8 cellular contexts compared by ENCODE assay signal in genomic region chr3:37996785-37997301, GRCh38.
DNase-seq lines count a peak whose midpoint lies in the region; ATAC-seq lines count a peak whose summit lies in the region.

No MANE protein-coding gene starts in this region.

- peaks cover 23% of the 10 kb centered on the region for H3K36me3 Mint-ChIP-seq in memory B cell

- H3K27ac Mint-ChIP-seq in memory B cell, result peak overlapping the region; percentile 86

- no peaks in the 10 kb centered on the region for H3K27me3 Mint-ChIP-seq in memory B cell

- H3K4me3 Mint-ChIP-seq in memory B cell, result peak overlapping the region; percentile 30

- peak; percentile 80 to 89 for DNase-seq in AML-193 (lab: John Stamatoyannopoulos, UW)
- DNase-seq in NCI-H524 treated with DMSO at 0.1 percent for 48 hours (lab: John Stamatoyannopoulos, UW), result peak; percentile 35
- DNase-seq in activated CD4-positive, alpha-beta T cell treated with anti-CD3 and anti-CD28 coated beads for 48 hours, result peak; percentile 92
- DNase-seq in dedifferentiated amniotic fluid mesenchymal stem cell (ENCODE audit: extremely low spot score), result peak; percentile 71
- DNase-seq in memory B cell (ENCODE audit: low spot score in 2 of 2), result peak; percentile 74 to 81
- DNase-seq in stimulated activated CD8-positive, alpha-beta memory T cell treated with anti-CD3 and anti-CD28 coated beads, Interleukin-15, amount 100 ng/mL, for 4 hours (ENCODE audit: low read depth in 2 of 2), result peak; percentile 43 to 59

- no peaks in the 10 kb centered on the region for H3K9me3 Mint-ChIP-seq in memory B cell

- ATAC-seq in GM18873 (IDR thresholded peaks at IDR 0.05; ENCODE audit: low FRiP score, unreplicated experiment) (peak; percentile 63), HG03108 (IDR thresholded peaks at IDR 0.05; ENCODE audit: unreplicated experiment) (peak; percentile 42), memory B cell (ENCODE audit: low read depth) (peak; percentile 63)

- H3K4me1 Mint-ChIP-seq in memory B cell, result peaks cover 38% of the 10 kb centered on the region

Comparison
In these comparisons a context has a peak if more than half of its experiments do, and no peak if none do; other contexts are left out.
1. Peak in every context shown above with its lines: DNase-seq and ATAC-seq.
2. DNase-seq: peak in every context shown above with its lines; median percentile 92 in activated CD4-positive, alpha-beta T cell treated with anti-CD3 and anti-CD28 coated beads for 48 hours; 84 in AML-193; 78 in memory B cell; 71 in dedifferentiated amniotic fluid mesenchymal stem cell; 51 in stimulated activated CD8-positive, alpha-beta memory T cell treated with anti-CD3 and anti-CD28 coated beads, Interleukin-15, amount 100 ng/mL, for 4 hours; 35 in NCI-H524 treated with DMSO at 0.1 percent for 48 hours.